ENCODE assay signal across 16 cellular contexts in the genomic region with DNA sequence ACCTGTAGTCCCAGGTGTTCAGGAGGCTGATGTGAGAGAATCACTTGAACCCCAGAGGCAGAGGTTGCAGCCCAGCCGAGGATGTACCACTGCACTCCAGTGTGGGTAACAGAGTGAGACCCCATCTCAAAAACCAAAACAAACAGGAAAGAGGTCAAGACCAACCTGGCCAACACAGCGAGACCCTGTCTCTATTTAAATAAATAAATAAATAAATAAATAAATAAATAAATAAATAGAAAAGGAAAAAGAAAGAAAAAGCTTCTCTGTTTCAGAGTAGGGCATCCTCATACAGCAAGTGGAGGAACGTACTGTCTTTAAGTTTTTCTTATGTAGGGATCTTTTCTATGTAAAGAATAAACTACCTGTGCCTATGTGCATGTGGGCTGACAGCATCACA.
"Had no signal": no experiment of that assay in that cellular context is flagged by ENCODE, and none has a peak within 500 bp of the region (broad histone marks: within the 10 kb centered on the region; RNA-seq: fewer than 3 reads in every experiment).

No MANE protein-coding gene starts in this region.

- H3K9me3 Mint-ChIP-seq: naive B cell had no signal

- H3K4me3 ChIP-seq: adrenal gland, cardiac muscle cell, esophagus muscularis mucosa, left lung had no signal

- H3K27me3 Mint-ChIP-seq: activated naive CD4-positive, alpha-beta T cell treated with anti-CD3 and anti-CD28 coated beads, Interleukin-2, amount 10 ng/mL, durations not matched to agents 7 days and 5 days; naive B cell; progenitor cell of endocrine pancreas had no signal

- H3K27me3 ChIP-seq: adrenal gland, cardiac muscle cell, esophagus muscularis mucosa, hepatocyte, left lung had no signal

- H3K36me3 ChIP-seq: adrenal gland, cardiac muscle cell, esophagus muscularis mucosa had no signal

- ATAC-seq: left lung had no signal

- H2AFZ ChIP-seq: hepatocyte had no signal

- H3K27ac ChIP-seq: adrenal gland, cardiac muscle cell, esophagus muscularis mucosa, hepatocyte, left lung had no signal

- H3K9me3 ChIP-seq: adrenal gland, esophagus muscularis mucosa had no signal

- DNase-seq: activated CD4-positive, alpha-beta T cell treated with anti-CD3 and anti-CD28 coated beads for 1 hour; activated CD4-positive, alpha-beta T cell treated with anti-CD3 and anti-CD28 coated beads, Interleukin-2, amount 50 U/mL, for 48 hours; activated naive CD4-positive, alpha-beta T cell treated with anti-CD3 and anti-CD28 coated beads, Interleukin-2, amount 10 ng/mL, durations not matched to agents 7 days and 5 days; adrenal gland; kidney; left lung; mammary epithelial cell; naive B cell; occipital lobe; stimulated activated CD4-positive, alpha-beta T cell treated with anti-CD3 and anti-CD28 coated beads, Interleukin-2, amount 100 ng/mL, for 24 hours; T1000 had no signal

- FAIRE-seq: colon, kidney had no signal
